ENCODE assay signal across 33 cellular contexts in genomic region chr6:164040994-164041393, GRCh38.
"Had no signal": no experiment of that assay in that cellular context is flagged by ENCODE, and none has a peak within 500 bp of the region (broad histone marks: within the 10 kb centered on the region; RNA-seq: fewer than 3 reads in every experiment).

No MANE protein-coding gene starts in this region.

- ATAC-seq: activated naive CD4-positive, alpha-beta T cell treated with anti-CD3 and anti-CD28 coated beads, Interleukin-2, amount 50 U/mL, for 72 hours; activated naive CD8-positive, alpha-beta T cell treated with anti-CD3 and anti-CD28 coated beads, Interleukin-2, amount 50 U/mL, for 24 hours; activated T-cell treated with anti-CD3 and anti-CD28 coated beads, Interleukin-2, amount 50 U/mL, for 4 hours; activated T-cell treated with anti-CD3 and anti-CD28 coated beads, Interleukin-2, amount 50 U/mL, for 72 hours; activated T-helper 17 cell treated with anti-CD3 and anti-CD28 coated beads, Interleukin-2, amount 50 U/mL, for 72 hours; body of pancreas had no signal

- DNase-seq: activated effector memory CD4-positive, alpha-beta T cell treated with anti-CD3 and anti-CD28 coated beads, Interleukin-2, amount 50 U/mL, for 16 hours; activated effector memory CD4-positive, alpha-beta T cell treated with Interleukin-2 at 50 U/mL for 16 hours; activated gamma-delta T cell; activated gamma-delta T cell treated with Interleukin-2 at 50 U/mL for 16 hours; activated naive CD4-positive, alpha-beta T cell; activated naive CD4-positive, alpha-beta T cell treated with anti-CD3 and anti-CD28 coated beads for 36 hours; activated naive CD4-positive, alpha-beta T cell treated with anti-CD3 and anti-CD28 coated beads, Interleukin-2, amount 10 ng/mL, durations not matched to agents 7 days and 5 days; activated naive CD4-positive, alpha-beta T cell treated with anti-CD3 and anti-CD28 coated beads, Interleukin-2, amount 50 U/mL, for 16 hours; activated naive CD4-positive, alpha-beta T cell treated with Interleukin-2 at 50 U/mL for 16 hours; activated naive CD8-positive, alpha-beta T cell treated with anti-CD3 and anti-CD28 coated beads for 36 hours; activated naive CD8-positive, alpha-beta T cell treated with anti-CD3 and anti-CD28 coated beads, Interleukin-2, amount 10 ng/mL, durations not matched to agents 7 days and 5 days; activated naive CD8-positive, alpha-beta T cell treated with anti-CD3 and anti-CD28 coated beads, Interleukin-2, amount 50 U/mL, for 24 hours; activated T-cell treated with anti-CD3 and anti-CD28 coated beads, Interleukin-2, amount 50 U/mL, for 24 hours; activated T-cell treated with anti-CD3 and anti-CD28 coated beads, Interleukin-2, amount 50 U/mL, for 4 hours; activated T-cell treated with anti-CD3 and anti-CD28 coated beads, Interleukin-2, amount 50 U/mL, for 48 hours; activated T-cell treated with anti-CD3 and anti-CD28 coated beads, Interleukin-2, amount 50 U/mL, for 72 hours; adrenal gland; amniotic stem cell; amygdala; anterior cingulate cortex; aorta; body of pancreas; brain microvascular endothelial cell; caudate nucleus; central memory CD4-positive, alpha-beta T cell; cerebellar nuclear complex had no signal

- H3K4me1 ChIP-seq: adrenal gland, ascending aorta, body of pancreas, breast epithelium had no signal

- FAIRE-seq: astrocyte, bronchial epithelial cell had no signal

- H3K9me3 ChIP-seq: adrenal gland, ascending aorta, body of pancreas, breast epithelium had no signal

- H3K27ac ChIP-seq: adrenal gland, ascending aorta, body of pancreas, brain microvascular endothelial cell, breast epithelium, cardiac muscle cell had no signal

- H3K27me3 ChIP-seq: adrenal gland, ascending aorta, body of pancreas, brain microvascular endothelial cell, breast epithelium, cardiac muscle cell had no signal

- H3K4me3 ChIP-seq: adrenal gland, ascending aorta, body of pancreas, breast epithelium, cardiac muscle cell had no signal

- H3K36me3 ChIP-seq: adrenal gland, ascending aorta, brain microvascular endothelial cell, breast epithelium, cardiac muscle cell had no signal
